Comparison of ENCODE assay signal across 10 cellular contexts in the genomic region with DNA sequence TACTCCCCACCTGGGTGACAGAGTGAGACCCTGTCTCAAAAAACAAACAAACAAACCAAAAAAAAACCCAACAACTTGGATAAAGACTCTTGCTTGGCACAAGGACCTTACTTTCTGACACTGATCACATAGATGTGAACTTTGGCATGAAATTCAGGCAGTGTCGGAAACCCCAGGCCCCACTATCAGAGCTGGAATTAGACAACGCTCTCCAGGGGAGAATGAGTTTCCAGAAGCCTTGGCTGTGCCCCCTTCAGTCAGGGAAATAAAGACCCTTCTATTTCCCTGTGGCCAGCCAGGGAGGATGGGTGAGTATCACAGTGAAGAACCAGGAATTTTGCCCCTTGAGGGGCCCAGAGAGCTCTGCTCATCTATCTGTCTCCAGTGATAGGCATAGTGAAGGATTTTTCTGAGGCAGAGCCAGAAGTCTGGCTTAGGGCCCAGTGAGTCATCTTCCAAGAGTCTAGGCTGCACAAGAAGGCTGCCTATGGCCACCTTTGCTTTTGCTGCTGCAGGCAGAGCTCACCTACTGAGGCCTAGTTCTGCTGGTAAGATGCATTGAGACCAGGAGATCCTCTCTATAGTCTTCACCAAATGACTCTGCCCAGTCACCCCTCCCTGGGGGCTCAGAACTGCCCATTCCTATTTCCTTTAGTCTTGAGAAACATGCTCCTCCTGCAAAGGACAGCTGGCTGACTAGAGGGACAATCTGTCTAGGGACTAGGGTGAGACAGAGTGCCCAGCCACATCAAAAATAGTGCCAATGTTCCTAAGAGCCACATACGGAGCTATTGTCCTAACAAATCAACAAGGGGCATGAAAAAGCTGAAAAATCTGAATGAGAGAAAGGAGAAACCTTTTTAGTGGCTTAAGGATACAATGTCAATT. TPM values are rescaled to one million over a fixed set of nuclear protein-coding genes. Genes with fewer than 3 reads are reported as not detected.
DNase-seq lines count a peak whose midpoint lies in the region; ATAC-seq and TF ChIP-seq lines count a peak whose summit lies in the region.
"Had no signal": no experiment of that assay in that cellular context is flagged by ENCODE, and none has a peak within 500 bp of the region (broad histone marks: within the 10 kb centered on the region; RNA-seq: fewer than 3 reads in every experiment).

No MANE protein-coding gene starts in this region.

- no peaks in the 10 kb centered on the region for H3K27me3 ChIP-seq in HCT116 (ENCODE audit: insufficient read depth, low read length)
- no peaks in the 10 kb centered on the region for H3K27me3 ChIP-seq in adrenal gland
- H3K27me3 ChIP-seq in right atrium auricular region: no peaks in the 10 kb centered on the region
- H3K27me3 ChIP-seq: Peyer's patch had no signal

- peak overlapping the region; percentile 97 for H2AFZ ChIP-seq in HCT116 (ENCODE audit: low read depth, low read length, poor library complexity, severe bottlenecking)

- no peak for TF ChIP-seq CTCF in HCT116 (IDR thresholded peaks at IDR 0.05 in 2 of 3, conservative IDR thresholded peaks at IDR 0.05 in 1 of 3; ENCODE audit: borderline replicate concordance in 1 of 3, insufficient read depth in 1 of 3, low read depth in 2 of 3, low read length in 2 of 3)
- TF ChIP-seq CTCF in adrenal gland (IDR thresholded peaks at IDR 0.05): no peak
- TF ChIP-seq CTCF in right atrium auricular region (IDR thresholded peaks at IDR 0.05): no peak

- no peaks in the 10 kb centered on the region for H3K79me2 ChIP-seq in HCT116 (ENCODE audit: insufficient read depth, low read length)

- no peaks in the 10 kb centered on the region for H3K36me3 ChIP-seq in HCT116 (ENCODE audit: control insufficient read depth in 1 of 2, insufficient read depth in 2 of 2, low read length in 2 of 2)
- no peaks in the 10 kb centered on the region for H3K36me3 ChIP-seq in adrenal gland (replicated peaks in 1 of 2)
- H3K36me3 ChIP-seq in right atrium auricular region: no peaks in the 10 kb centered on the region
- H3K36me3 ChIP-seq: Peyer's patch had no signal

- no peak overlapping the region; the same call in 1 of the 2 replicates for H3K27ac ChIP-seq in HCT116 (ENCODE audit: low read depth, low read length)
- no peak overlapping the region for H3K27ac ChIP-seq in adrenal gland
- peak overlapping the region; percentile 57 to 77 for H3K27ac ChIP-seq in right atrium auricular region

- TF ChIP-seq POLR2A in HCT116 (IDR thresholded peaks at IDR 0.05; ENCODE audit: borderline replicate concordance, extremely low read depth, insufficient read depth, insufficient read length): no peak
- no peak for TF ChIP-seq POLR2A in adrenal gland (IDR thresholded peaks at IDR 0.05)

- no peak overlapping the region for H3K4me3 ChIP-seq in HCT116 (replicated peaks in 1 of 2; ENCODE audit: low read depth in 1 of 2, low read length in 2 of 2)
- no peak overlapping the region for H3K4me3 ChIP-seq in adrenal gland
- H3K4me3 ChIP-seq in right atrium auricular region: no peak overlapping the region
- H3K4me3 ChIP-seq: Peyer's patch had no signal

- BruUV-seq in HCT116 (replicated peaks; lab: Mats Ljungman, UMichigan): no TSS peak

- H3K9me3 ChIP-seq in HCT116 (ENCODE audit: control insufficient read depth in 1 of 2, insufficient read depth in 1 of 2, low read depth in 1 of 2, low read length in 2 of 2): no peaks in the 10 kb centered on the region
- H3K9me3 ChIP-seq in adrenal gland (replicated peaks in 1 of 3): no peaks in the 10 kb centered on the region
- H3K9me3 ChIP-seq in right atrium auricular region: no peaks in the 10 kb centered on the region
- H3K9me3 ChIP-seq: Peyer's patch had no signal

- H3K9me2 ChIP-seq in HCT116 (ENCODE audit: insufficient read depth): no peaks in the 10 kb centered on the region

- CTCF ChIA-PET in HCT116 (lab: Charles Lee): no interaction called here

- no peaks in the 10 kb centered on the region for H4K20me1 ChIP-seq in HCT116 (ENCODE audit: insufficient read depth)

- DNase-seq in HCT116 (ENCODE audit: low read depth, low spot score): no peak
- peak; percentile 71 to 88 (median 83) for DNase-seq in adrenal gland
- peak; percentile 77 for DNase-seq in right atrium auricular region (ENCODE audit: low spot score)
- DNase-seq in smooth muscle cell of the brain vasculature (ENCODE audit: low read depth, low spot score): peak; percentile 46
- no peak for DNase-seq in NK-92 treated with Interleukin-12 subunit alpha and Interleukin-12 subunit beta, amount 100 ng/mL, for 24 hours (lab: John Stamatoyannopoulos, UW)
- DNase-seq in NCI-H345 treated with DMSO at 0.1 percent for 48 hours (lab: John Stamatoyannopoulos, UW; ENCODE audit: unreplicated experiment): no peak
- DNase-seq: activated T-cell treated with anti-CD3 and anti-CD28 coated beads, Interleukin-2, amount 50 U/mL, for 48 hours had no signal

- H3K4me2 ChIP-seq in HCT116 (ENCODE audit: low read length): peak overlapping the region; percentile 52

- no peak for TF ChIP-seq RAD21 in HCT116 (IDR thresholded peaks at IDR 0.05; ENCODE audit: low read depth)

- peaks cover 9 to 13% of the 10 kb centered on the region in 2 experiments for H3K4me1 ChIP-seq in HCT116 (ENCODE audit: control insufficient read depth in 1 of 2, insufficient read depth in 2 of 2, low read length in 2 of 2)
- peaks cover 0 to 7% of the 10 kb centered on the region in 2 donors for H3K4me1 ChIP-seq in adrenal gland (replicated peaks in 1 of 2)
- H3K4me1 ChIP-seq in right atrium auricular region: peaks cover 0 to 14% of the 10 kb centered on the region in 2 donors

- 54 to 74% (median 62%) methylated on average over 3 of the region's 3 CpGs for WGBS in adrenal gland, 4 donors

- ATAC-seq in HCT116 (peak; percentile 89), GM18868 (IDR thresholded peaks at IDR 0.05; ENCODE audit: unreplicated experiment) (no peak), HG02973 (IDR thresholded peaks at IDR 0.05; ENCODE audit: unreplicated experiment) (no peak)

- intact Hi-C loops in HCT116 (cut with micrococcal nuclease) (no loop called here), adrenal gland (cut with DNase I) (no loop called here)

- no peak overlapping the region for H3K9ac ChIP-seq in HCT116 (ENCODE audit: low read length)

- POLR2A ChIA-PET in HCT116 (lab: Charles Lee): interaction anchor here (1.5 kb wide), 1 partner anchor 14 kb away, joined by 9 read pairs; no protein-coding TSS in a partner anchor

- RAD21 ChIA-PET in HCT116 (lab: Charles Lee; ENCODE audit: low non-redundant PET in 1 of 2, low total read pairs in 2 of 2, uncharacterized antibody in 2 of 2, unreplicated experiment in 2 of 2): no interaction called here

TF ChIP-seq in HCT116, 20 proteins besides CTCF, POLR2A, EP300 and RAD21:
- TF ChIP-seq FOSL1 (IDR thresholded peaks at IDR 0.05; ENCODE audit: low read depth) (peak; percentile 58), CEBPB (IDR thresholded peaks at IDR 0.05; ENCODE audit: low read depth) (no peak), JUND (IDR thresholded peaks at IDR 0.05) (peak; percentile 49)
TF ChIP-seq in HCT116: peak in this region for 2.

RNA-seq across cellular contexts. Expression of a gene that starts 40.2 kb away (rescaled TPM):
- 63.0 TPM for total RNA-seq in HCT116 (2021; ENCODE audit: unreplicated experiment)
- polyA plus RNA-seq in HCT116 (2012): 27.7 and 36.8 TPM in 2 replicates
- 10 to 100 TPM; 14.1 to 34.3 (median 28.6) TPM for total RNA-seq in adrenal gland
- polyA plus RNA-seq in adrenal gland: 10 to 100 TPM; 29.3 to 63.7 (median 31.1) TPM
- total RNA-seq in right atrium auricular region: 10 to 100 TPM; 28.2 to 32.8 TPM

Comparison
In these comparisons a context has a peak if more than half of its experiments do, and no peak if none do; other contexts are left out.
1. DNase-seq: peak in adrenal gland (7 of 7), right atrium auricular region (single experiment) and smooth muscle cell of the brain vasculature (single experiment); none in HCT116 (single experiment), NK-92 treated with Interleukin-12 subunit alpha and Interleukin-12 subunit beta, amount 100 ng/mL, for 24 hours (single experiment) and NCI-H345 treated with DMSO at 0.1 percent for 48 hours (single experiment).
2. H3K27ac ChIP-seq: peak in right atrium auricular region (2 of 2); none in HCT116 (single experiment) and adrenal gland (0 of 5).